8 cellular contexts compared by ENCODE assay signal in the genomic region with DNA sequence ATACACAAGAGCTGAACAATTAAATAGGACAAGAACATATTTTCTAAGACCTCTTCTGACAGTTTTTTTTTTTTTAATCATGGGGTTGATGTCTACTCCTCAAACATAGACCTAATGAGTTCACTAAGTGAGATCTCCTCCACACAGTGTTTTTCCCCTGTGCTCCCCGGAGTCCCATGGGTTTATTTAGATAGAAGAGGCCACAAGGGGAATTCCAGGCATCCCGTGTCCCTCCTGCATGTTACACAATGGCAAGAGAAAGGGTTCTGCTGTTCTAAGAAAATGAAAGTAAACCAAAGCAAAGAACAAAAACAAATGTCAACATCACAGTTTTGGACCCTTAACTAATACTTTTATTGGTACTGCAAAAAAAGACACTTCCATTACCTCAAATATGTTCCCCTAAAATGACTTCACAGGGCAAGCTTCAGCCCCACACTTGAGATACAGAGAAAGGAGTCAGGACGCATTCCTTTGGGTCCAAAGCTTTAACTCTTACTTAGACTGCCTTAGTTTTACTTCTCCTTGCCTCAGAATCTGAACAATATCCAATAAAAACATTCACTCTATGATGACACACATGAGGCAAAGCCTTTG. TPM values are rescaled to one million over a fixed set of nuclear protein-coding genes. Genes with fewer than 3 reads are reported as not detected.
A peak's percentile ranks its signal among the peaks of the same experiment; 100 is the strongest.
DNase-seq lines count a peak whose midpoint lies in the region; ATAC-seq lines count a peak whose summit lies in the region.
"Not testable (repeated sequence)": the region's sequence is repeated elsewhere in the genome, so short reads cannot be mapped to it uniquely, and the experiment has no call there.

No MANE protein-coding gene starts in this region.

- H4K20me1 ChIP-seq in GM23248 (ENCODE audit: insufficient read depth), result not testable (repeated sequence)

- H3F3A ChIP-seq in GM23248 (ENCODE audit: insufficient read depth), result not testable (repeated sequence)

- not testable (repeated sequence) for H3K36me3 ChIP-seq in GM23248 (ENCODE audit: low read depth)

- peak overlapping the region; percentile 25; the same call in 1 of the 2 replicates for H3K9ac ChIP-seq in GM23248

- not testable (repeated sequence) for H3K4me3 Mint-ChIP-seq in activated T-helper 17 cell treated with anti-CD3 and anti-CD28 coated beads, Interleukin-2, amount 50 U/mL, for 72 hours
- peak overlapping the region in 1 of 2 donors; percentile 44 for H3K4me3 Mint-ChIP-seq in stimulated activated naive B cell treated with anti-CD40 and anti-IgM and Interleukin-4, amounts not matched to agents 10 μg/mL and 1 μg/mL and 100 μg/mL, for 72 hours

- not testable (repeated sequence) for H3K9me3 ChIP-seq in GM23248 (ENCODE audit: low read depth)

- peak overlapping the region; percentile 41; the same call in 1 of the 2 replicates for H2AFZ ChIP-seq in GM23248

- not testable (repeated sequence) for H3K9me3 Mint-ChIP-seq in activated T-helper 17 cell treated with anti-CD3 and anti-CD28 coated beads, Interleukin-2, amount 50 U/mL, for 72 hours; stimulated activated naive B cell treated with anti-CD40 and anti-IgM and Interleukin-4, amounts not matched to agents 10 μg/mL and 1 μg/mL and 100 μg/mL, for 72 hours

- in situ Hi-C loops in GM23248 (cut with MboI), result not testable (repeated sequence)

- H3K36me3 Mint-ChIP-seq in activated T-helper 17 cell treated with anti-CD3 and anti-CD28 coated beads, Interleukin-2, amount 50 U/mL, for 72 hours (ENCODE audit: low read depth), result not testable (repeated sequence)
- H3K36me3 Mint-ChIP-seq in stimulated activated naive B cell treated with anti-CD40 and anti-IgM and Interleukin-4, amounts not matched to agents 10 μg/mL and 1 μg/mL and 100 μg/mL, for 72 hours, result peaks cover 10% of the 10 kb centered on the region in 2 donors

- DNase-seq in EL, result peak; percentile 8
- DNase-seq in GM23248, result peak; percentile 0
- DNase-seq in iris pigment epithelial cell (ENCODE audit: low read depth), result peak; percentile 33
- not testable (repeated sequence) for DNase-seq in stimulated activated naive B cell treated with anti-CD40 and anti-IgM and Interleukin-4, amounts not matched to agents 10 μg/mL and 1 μg/mL and 100 μg/mL, for 72 hours

- not testable (repeated sequence) for H3K27ac Mint-ChIP-seq in activated T-helper 17 cell treated with anti-CD3 and anti-CD28 coated beads, Interleukin-2, amount 50 U/mL, for 72 hours; stimulated activated naive B cell treated with anti-CD40 and anti-IgM and Interleukin-4, amounts not matched to agents 10 μg/mL and 1 μg/mL and 100 μg/mL, for 72 hours

- WGBS in GM23248 (ENCODE audit: low coverage in 1 of 2, low lambda C conversion rate in 2 of 2, missing lambda C conversion rate in 2 of 2), 2 experiments, result 22 to 36% methylated on average over 2 to 3 of the region's 3 CpGs

- H3K27me3 ChIP-seq in GM23248 (replicated peaks; ENCODE audit: insufficient read depth), result not testable (repeated sequence)

- ATAC-seq in GM19043 (IDR thresholded peaks at IDR 0.05; ENCODE audit: low read depth, unreplicated experiment), result peak; percentile 74
- peak; percentile 90 for ATAC-seq in HG02981 (IDR thresholded peaks at IDR 0.05; ENCODE audit: unreplicated experiment)
- peak; percentile 78 for ATAC-seq in HG03469 (IDR thresholded peaks at IDR 0.05; ENCODE audit: unreplicated experiment)
- ATAC-seq in activated T-helper 17 cell treated with anti-CD3 and anti-CD28 coated beads, Interleukin-2, amount 50 U/mL, for 72 hours (replicated peaks), result peak; percentile 21
- peak; percentile 86 to 97 for ATAC-seq in stimulated activated naive B cell treated with anti-CD40 and anti-IgM and Interleukin-4, amounts not matched to agents 10 μg/mL and 1 μg/mL and 100 μg/mL, for 72 hours (replicated peaks)

- not testable (repeated sequence) for H3K4me1 Mint-ChIP-seq in activated T-helper 17 cell treated with anti-CD3 and anti-CD28 coated beads, Interleukin-2, amount 50 U/mL, for 72 hours; stimulated activated naive B cell treated with anti-CD40 and anti-IgM and Interleukin-4, amounts not matched to agents 10 μg/mL and 1 μg/mL and 100 μg/mL, for 72 hours

- H3K79me2 ChIP-seq in GM23248 (ENCODE audit: insufficient read depth), result not testable (repeated sequence)

- H3K9me2 ChIP-seq in GM23248 (ENCODE audit: insufficient read depth), result not testable (repeated sequence)

- not testable (repeated sequence) for H3K27me3 Mint-ChIP-seq in activated T-helper 17 cell treated with anti-CD3 and anti-CD28 coated beads, Interleukin-2, amount 50 U/mL, for 72 hours; stimulated activated naive B cell treated with anti-CD40 and anti-IgM and Interleukin-4, amounts not matched to agents 10 μg/mL and 1 μg/mL and 100 μg/mL, for 72 hours

- not testable (repeated sequence) for H3K4me1 ChIP-seq in GM23248 (ENCODE audit: insufficient read depth)

- H3K27ac ChIP-seq in GM23248, result not testable (repeated sequence)

- H3K4me3 ChIP-seq in GM23248, result not testable (repeated sequence)

- H3K4me2 ChIP-seq in GM23248 (ENCODE audit: unreplicated experiment), result peak overlapping the region; percentile 28

RNA-seq across cellular contexts. Expression of gene WASHC2C, which starts 16.8 kb away (rescaled TPM):
- total RNA-seq in GM23248 (2014; rRNA removed; shearing (Covaris generic)), result 22.4 and 31.7 TPM in 2 replicates
- 21.9 and 23.1 TPM in 2 replicates for polyA plus RNA-seq in GM23248 (2016; fragmentation: Nextera tagmentation; extraction: Ambion mirVana)
- 10 to 100 TPM; 33.8 to 43.3 TPM for total RNA-seq in activated T-helper 17 cell treated with anti-CD3 and anti-CD28 coated beads, Interleukin-2, amount 50 U/mL, for 72 hours

RNA-seq across cellular contexts. Expression of gene ZFAND4, which starts 37.7 kb away (rescaled TPM):
- total RNA-seq in GM23248 (2014; rRNA removed; shearing (Covaris generic)), result 5.2 and 8.1 TPM in 2 replicates
- 2.7 and 4.0 TPM in 2 replicates for polyA plus RNA-seq in GM23248 (2016; fragmentation: Nextera tagmentation; extraction: Ambion mirVana)
- 10 to 100 TPM in 1 of 2 donors, 1 to 10 TPM in 1; 7.2 to 16.4 TPM for total RNA-seq in activated T-helper 17 cell treated with anti-CD3 and anti-CD28 coated beads, Interleukin-2, amount 50 U/mL, for 72 hours

Comparison
In these comparisons a context has a peak if more than half of its experiments do, and no peak if none do; other contexts are left out.
1. ATAC-seq: peak in every context shown above with its lines; median percentile 92 in stimulated activated naive B cell treated with anti-CD40 and anti-IgM and Interleukin-4, amounts not matched to agents 10 μg/mL and 1 μg/mL and 100 μg/mL, for 72 hours; 90 in HG02981; 78 in HG03469; 74 in GM19043; 21 in activated T-helper 17 cell treated with anti-CD3 and anti-CD28 coated beads, Interleukin-2, amount 50 U/mL, for 72 hours.